In the genomic region with DNA sequence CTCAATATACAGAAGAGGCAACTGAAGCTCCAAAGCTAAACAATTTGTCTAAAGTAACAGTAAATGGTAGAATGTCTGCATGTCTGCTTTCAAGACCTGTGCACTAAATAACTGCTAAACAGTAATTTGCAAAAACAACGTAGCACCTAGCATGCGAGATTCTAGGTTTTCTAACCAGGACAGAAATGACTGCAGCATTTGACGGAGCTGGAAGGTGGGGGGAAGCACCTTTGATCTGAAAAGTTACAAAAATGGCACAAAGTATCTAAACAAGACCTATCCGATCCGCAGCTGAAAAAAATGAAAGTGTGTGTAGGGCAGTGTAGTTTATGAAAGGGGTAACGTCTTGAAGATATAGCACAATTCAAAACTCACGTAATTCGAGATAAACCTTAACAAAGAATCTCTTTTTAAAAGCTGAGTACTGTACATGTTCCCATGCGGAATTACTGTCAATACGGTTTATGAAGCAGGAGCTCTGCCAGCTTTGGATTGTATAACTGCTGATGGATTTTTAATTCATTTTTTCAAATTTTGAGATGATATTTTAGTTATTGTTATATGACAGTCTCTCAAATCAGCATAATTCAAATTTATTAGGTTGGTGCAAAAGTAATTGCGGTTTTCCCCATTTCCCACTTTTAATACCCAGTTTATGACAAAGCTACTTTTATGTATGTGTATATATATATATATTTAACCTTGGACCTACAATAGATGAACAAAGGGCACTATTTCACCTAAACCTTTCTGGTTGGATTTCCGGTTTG, we compare ENCODE assay signal across 8 cellular contexts. TPM values are rescaled to one million over a fixed set of nuclear protein-coding genes. Genes with fewer than 3 reads are reported as not detected.
DNase-seq lines count a peak whose midpoint lies in the region; ATAC-seq and TF ChIP-seq lines count a peak whose summit lies in the region.

No MANE protein-coding gene starts in this region.

- no peaks in the 10 kb centered on the region for H4K20me1 ChIP-seq in HCT116 (ENCODE audit: insufficient read depth)

- TF ChIP-seq CTCF in HCT116 (IDR thresholded peaks at IDR 0.05 in 2 of 3, conservative IDR thresholded peaks at IDR 0.05 in 1 of 3; ENCODE audit: borderline replicate concordance in 1 of 3, insufficient read depth in 1 of 3, low read depth in 2 of 3, low read length in 2 of 3) (no peak), glutamatergic neuron (IDR thresholded peaks at IDR 0.05; ENCODE audit: partially characterized antibody, unreplicated experiment) (no peak)

- no peak overlapping the region for H3K27ac ChIP-seq in HCT116 (ENCODE audit: low read depth, low read length)

- peak overlapping the region; percentile 88 for H3K27ac Mint-ChIP-seq in T-helper 2 cell treated with Interferon-gamma antibody and Interleukin-4, amounts not matched to agents 5 μg/mL and 100 μg/mL, for 36 hours
- H3K27ac Mint-ChIP-seq in glutamatergic neuron (ENCODE audit: unreplicated experiment), result peak overlapping the region; percentile 45
- H3K27ac Mint-ChIP-seq in stimulated activated memory B cell treated with anti-CD40 and anti-IgM and Interleukin-4, amounts not matched to agents 10 μg/mL and 1 μg/mL and 100 μg/mL, for 72 hours, result peak overlapping the region; percentile 77

- no peaks in the 10 kb centered on the region for H3K36me3 ChIP-seq in HCT116 (ENCODE audit: control insufficient read depth in 1 of 2, insufficient read depth in 2 of 2, low read length in 2 of 2)

- POLR2A ChIA-PET in HCT116 (lab: Charles Lee), result interaction anchor here (1.0 to 1.3 kb wide), 5 partner anchors 8 to 211 kb away, joined by 3 to 6 read pairs (median 4); a partner anchor contains a TSS

- TF ChIP-seq POLR2A in HCT116 (IDR thresholded peaks at IDR 0.05; ENCODE audit: borderline replicate concordance, extremely low read depth, insufficient read depth, insufficient read length), result no peak

- H3K4me1 Mint-ChIP-seq in T-helper 2 cell treated with Interferon-gamma antibody and Interleukin-4, amounts not matched to agents 5 μg/mL and 100 μg/mL, for 36 hours (ENCODE audit: low read depth), result peaks cover 71% of the 10 kb centered on the region
- H3K4me1 Mint-ChIP-seq in glutamatergic neuron (ENCODE audit: low read depth, unreplicated experiment), result peaks cover 47% of the 10 kb centered on the region
- H3K4me1 Mint-ChIP-seq in stimulated activated memory B cell treated with anti-CD40 and anti-IgM and Interleukin-4, amounts not matched to agents 10 μg/mL and 1 μg/mL and 100 μg/mL, for 72 hours, result peaks cover 25% of the 10 kb centered on the region

- DNase-seq in HCT116 (ENCODE audit: low read depth, low spot score), result no peak
- DNase-seq in T-helper 2 cell treated with Interferon-gamma antibody and Interleukin-4, amounts not matched to agents 5 μg/mL and 100 μg/mL, for 36 hours (ENCODE audit: low spot score), result no peak
- no peak for DNase-seq in glutamatergic neuron
- DNase-seq in DMS 273 treated with DMSO at 0.1 percent for 48 hours (lab: John Stamatoyannopoulos, UW), result no peak
- DNase-seq in NOMO-1 (lab: John Stamatoyannopoulos, UW; ENCODE audit: unreplicated experiment in 2 of 2), result no peak
- no peak for DNase-seq in cerebellar cortex (ENCODE audit: low spot score)
- DNase-seq in GF-D8 (lab: John Stamatoyannopoulos, UW), result no peak

- H3K4me2 ChIP-seq in HCT116 (ENCODE audit: low read length), result peak overlapping the region; percentile 86

- H2AFZ ChIP-seq in HCT116 (ENCODE audit: low read depth, low read length, poor library complexity, severe bottlenecking), result peak overlapping the region; percentile 72

- peaks cover 2% of the 10 kb centered on the region for H3K36me3 Mint-ChIP-seq in T-helper 2 cell treated with Interferon-gamma antibody and Interleukin-4, amounts not matched to agents 5 μg/mL and 100 μg/mL, for 36 hours (ENCODE audit: low read depth)
- H3K36me3 Mint-ChIP-seq in glutamatergic neuron (ENCODE audit: unreplicated experiment), result no peaks in the 10 kb centered on the region
- no peaks in the 10 kb centered on the region for H3K36me3 Mint-ChIP-seq in stimulated activated memory B cell treated with anti-CD40 and anti-IgM and Interleukin-4, amounts not matched to agents 10 μg/mL and 1 μg/mL and 100 μg/mL, for 72 hours

- peaks cover 22 to 42% of the 10 kb centered on the region in 2 experiments for H3K4me1 ChIP-seq in HCT116 (ENCODE audit: control insufficient read depth in 1 of 2, insufficient read depth in 2 of 2, low read length in 2 of 2)

- peak overlapping the region; percentile 84 for H3K4me3 Mint-ChIP-seq in T-helper 2 cell treated with Interferon-gamma antibody and Interleukin-4, amounts not matched to agents 5 μg/mL and 100 μg/mL, for 36 hours
- peak overlapping the region; percentile 66 for H3K4me3 Mint-ChIP-seq in glutamatergic neuron (ENCODE audit: unreplicated experiment)
- H3K4me3 Mint-ChIP-seq in stimulated activated memory B cell treated with anti-CD40 and anti-IgM and Interleukin-4, amounts not matched to agents 10 μg/mL and 1 μg/mL and 100 μg/mL, for 72 hours, result peak overlapping the region; percentile 88

- CTCF ChIA-PET in HCT116 (lab: Charles Lee), result interaction anchor here (0.8 to 3.9 kb wide), 8 partner anchors 8 to 286 kb away, joined by 3 to 24 read pairs (median 6); no protein-coding TSS in a partner anchor

- no peaks in the 10 kb centered on the region for H3K9me3 ChIP-seq in HCT116 (ENCODE audit: control insufficient read depth in 1 of 2, insufficient read depth in 1 of 2, low read depth in 1 of 2, low read length in 2 of 2)

- BruUV-seq in HCT116 (replicated peaks; lab: Mats Ljungman, UMichigan), result no TSS peak

- H3K9me3 Mint-ChIP-seq in T-helper 2 cell treated with Interferon-gamma antibody and Interleukin-4, amounts not matched to agents 5 μg/mL and 100 μg/mL, for 36 hours, result no peaks in the 10 kb centered on the region
- H3K9me3 Mint-ChIP-seq in glutamatergic neuron (ENCODE audit: unreplicated experiment), result peaks cover 17% of the 10 kb centered on the region
- no peaks in the 10 kb centered on the region for H3K9me3 Mint-ChIP-seq in stimulated activated memory B cell treated with anti-CD40 and anti-IgM and Interleukin-4, amounts not matched to agents 10 μg/mL and 1 μg/mL and 100 μg/mL, for 72 hours

- intact Hi-C loops in HCT116 (cut with micrococcal nuclease), result no loop called here

- ATAC-seq in HCT116, result no peak
- ATAC-seq in stimulated activated memory B cell treated with anti-CD40 and anti-IgM and Interleukin-4, amounts not matched to agents 10 μg/mL and 1 μg/mL and 100 μg/mL, for 72 hours, result no peak

- RAD21 ChIA-PET in HCT116 (lab: Charles Lee; ENCODE audit: low non-redundant PET in 1 of 2, low total read pairs in 2 of 2, uncharacterized antibody in 2 of 2, unreplicated experiment in 2 of 2), result interaction anchor here in 1 of 2 experiments (0.6 kb wide), 1 partner anchor 567 kb away, joined by 3 read pairs; no protein-coding TSS in a partner anchor

- H3K79me2 ChIP-seq in HCT116 (ENCODE audit: insufficient read depth, low read length), result no peaks in the 10 kb centered on the region

- H3K9ac ChIP-seq in HCT116 (ENCODE audit: low read length), result peak overlapping the region; percentile 36; the same call in 1 of the 2 replicates

- no peaks in the 10 kb centered on the region for H3K27me3 Mint-ChIP-seq in T-helper 2 cell treated with Interferon-gamma antibody and Interleukin-4, amounts not matched to agents 5 μg/mL and 100 μg/mL, for 36 hours (ENCODE audit: low read depth)
- peaks cover 10% of the 10 kb centered on the region for H3K27me3 Mint-ChIP-seq in glutamatergic neuron (ENCODE audit: unreplicated experiment)
- H3K27me3 Mint-ChIP-seq in stimulated activated memory B cell treated with anti-CD40 and anti-IgM and Interleukin-4, amounts not matched to agents 10 μg/mL and 1 μg/mL and 100 μg/mL, for 72 hours, result no peaks in the 10 kb centered on the region

- no peaks in the 10 kb centered on the region for H3K9me2 ChIP-seq in HCT116 (ENCODE audit: insufficient read depth)

- no peaks in the 10 kb centered on the region for H3K27me3 ChIP-seq in HCT116 (ENCODE audit: insufficient read depth, low read length)

- TF ChIP-seq RAD21 in HCT116 (IDR thresholded peaks at IDR 0.05; ENCODE audit: low read depth), result no peak

- peak overlapping the region; percentile 39 to 57 for H3K4me3 ChIP-seq in HCT116 (replicated peaks in 1 of 2; ENCODE audit: low read depth in 1 of 2, low read length in 2 of 2)

TF ChIP-seq in HCT116, 20 proteins besides CTCF, POLR2A, EP300 and RAD21:
- TF ChIP-seq CEBPB (IDR thresholded peaks at IDR 0.05; ENCODE audit: low read depth) (no peak), ELF1 (IDR thresholded peaks at IDR 0.05; ENCODE audit: borderline replicate concordance, low read depth) (no peak), JUND (IDR thresholded peaks at IDR 0.05) (no peak), EGR1 (IDR thresholded peaks at IDR 0.05; ENCODE audit: low read depth) (no peak)
- TF ChIP-seq, protein P1, sequence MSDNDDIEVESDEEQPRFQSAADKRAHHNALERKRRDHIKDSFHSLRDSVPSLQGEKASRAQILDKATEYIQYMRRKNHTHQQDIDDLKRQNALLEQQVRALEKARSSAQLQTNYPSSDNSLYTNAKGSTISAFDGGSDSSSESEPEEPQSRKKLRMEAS (IDR thresholded peaks at IDR 0.05), result no peak

RNA-seq across cellular contexts. Expression of a gene that starts 1.1 kb away (rescaled TPM):
- total RNA-seq in HCT116 (2021; ENCODE audit: unreplicated experiment), result 21.5 TPM
- polyA plus RNA-seq in HCT116 (2012), result 19.7 and 23.1 TPM in 2 replicates
- 252 TPM for total RNA-seq in glutamatergic neuron (ENCODE audit: unreplicated experiment)

RNA-seq across cellular contexts. Expression of a gene that starts 53.8 kb away (rescaled TPM):
- total RNA-seq in HCT116 (2021; ENCODE audit: unreplicated experiment), result 295 TPM
- 187 and 230 TPM in 2 replicates for polyA plus RNA-seq in HCT116 (2012)
- total RNA-seq in glutamatergic neuron (ENCODE audit: unreplicated experiment), result 277 TPM

Comparison
In these comparisons a context has a peak if more than half of its experiments do, and no peak if none do; other contexts are left out.
1. RNA of a gene that starts 1.1 kb away (total RNA-seq): 252 TPM in glutamatergic neuron (single experiment); 21.5 TPM in HCT116 (single experiment); every median in the first group is over 10 times any median in the second.
2. Peak in every context shown above with its lines, with median percentiles within 50 percentile points of each other: H3K27ac Mint-ChIP-seq and H3K4me3 Mint-ChIP-seq.